ENCODE assay signal across 17 cellular contexts in the genomic region with DNA sequence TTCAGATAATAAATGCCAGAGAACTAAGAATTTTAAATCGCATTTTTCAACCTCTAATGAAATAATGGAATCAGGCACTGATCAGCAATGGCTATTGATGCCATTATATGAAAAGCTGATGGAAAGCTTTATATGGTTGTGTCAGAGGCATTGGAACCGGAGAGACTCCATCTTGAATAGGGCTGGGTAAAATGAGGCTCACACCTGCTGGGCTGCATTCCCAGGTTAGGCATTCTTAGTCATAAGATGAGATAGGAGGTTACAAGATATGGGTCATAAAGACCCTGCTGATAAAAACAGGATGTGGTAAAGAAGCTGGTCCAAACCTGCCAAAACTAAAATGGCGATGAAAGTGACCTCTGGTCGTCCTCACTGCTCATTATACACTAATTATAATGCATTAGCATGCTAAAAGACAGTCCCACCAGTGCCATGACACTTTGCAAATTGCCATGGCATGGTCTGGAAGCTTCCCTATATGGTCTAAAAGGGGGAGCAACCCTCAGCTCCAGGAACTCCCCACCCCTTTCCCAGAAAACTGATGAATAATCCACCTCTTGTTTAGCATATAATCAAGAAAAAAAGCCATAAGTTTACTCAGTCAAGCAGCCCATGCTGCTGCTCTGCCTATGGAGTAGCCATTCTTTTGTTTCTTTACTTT.
"Had no signal": no experiment of that assay in that cellular context is flagged by ENCODE, and none has a peak within 500 bp of the region (broad histone marks: within the 10 kb centered on the region; RNA-seq: fewer than 3 reads in every experiment).

No MANE protein-coding gene starts in this region.

- ATAC-seq: activated CD8-positive, alpha-beta memory T cell treated with anti-CD3 and anti-CD28 coated beads, Interleukin-2, amount 10 ng/mL, durations not matched to agents 7 days and 5 days; activated T-cell treated with anti-CD3 and anti-CD28 coated beads, Interleukin-2, amount 50 U/mL, for 4 hours; gastroesophageal sphincter; heart right ventricle; left colon; lower lobe of right lung; sciatic nerve; T-helper 17 cell had no signal

- H3K9me3 ChIP-seq: gastroesophageal sphincter, heart right ventricle, lower lobe of right lung, ovary had no signal

- H3K4me3 ChIP-seq: dorsolateral prefrontal cortex, gastroesophageal sphincter, heart right ventricle, lower lobe of right lung, ovary had no signal

- H3K27ac ChIP-seq: dorsolateral prefrontal cortex, gastroesophageal sphincter, heart right ventricle, lower lobe of right lung, ovary, WERI-Rb-1 had no signal

- H3K27me3 ChIP-seq: gastroesophageal sphincter, heart right ventricle, ovary had no signal

- H3K27me3 Mint-ChIP-seq: activated CD8-positive, alpha-beta memory T cell treated with anti-CD3 and anti-CD28 coated beads, Interleukin-2, amount 10 ng/mL, durations not matched to agents 7 days and 5 days; T-helper 17 cell had no signal

- H3K9me3 Mint-ChIP-seq: activated T-cell treated with anti-CD3 and anti-CD28 coated beads, Interleukin-2, amount 50 U/mL, for 4 hours; endodermal cell; neural crest cell had no signal

- H3K4me1 ChIP-seq: lower lobe of right lung had no signal

- H3K36me3 ChIP-seq: gastroesophageal sphincter, heart right ventricle, lower lobe of right lung, ovary, WERI-Rb-1 had no signal

- H3K4me3 Mint-ChIP-seq: activated CD8-positive, alpha-beta memory T cell treated with anti-CD3 and anti-CD28 coated beads, Interleukin-2, amount 10 ng/mL, durations not matched to agents 7 days and 5 days; activated T-cell treated with anti-CD3 and anti-CD28 coated beads, Interleukin-2, amount 50 U/mL, for 4 hours; endodermal cell; neural crest cell; T-helper 17 cell had no signal

- H3K27ac Mint-ChIP-seq: activated CD8-positive, alpha-beta memory T cell treated with anti-CD3 and anti-CD28 coated beads, Interleukin-2, amount 10 ng/mL, durations not matched to agents 7 days and 5 days; endodermal cell; T-helper 17 cell had no signal

- DNase-seq: activated CD4-positive, alpha-beta T cell treated with anti-CD3 and anti-CD28 coated beads for 48 hours; activated CD8-positive, alpha-beta memory T cell treated with anti-CD3 and anti-CD28 coated beads, Interleukin-2, amount 10 ng/mL, durations not matched to agents 7 days and 5 days; activated naive CD4-positive, alpha-beta T cell treated with Interleukin-2 at 50 U/mL for 16 hours; activated T-cell treated with anti-CD3 and anti-CD28 coated beads, Interleukin-2, amount 50 U/mL, for 4 hours; dorsolateral prefrontal cortex; endodermal cell; erythroblast; heart right ventricle; left colon; lower lobe of right lung; midbrain; ovary; T-helper 17 cell; WERI-Rb-1 had no signal

- H3K36me3 Mint-ChIP-seq: activated CD8-positive, alpha-beta memory T cell treated with anti-CD3 and anti-CD28 coated beads, Interleukin-2, amount 10 ng/mL, durations not matched to agents 7 days and 5 days had no signal
